In genomic region chr20:52943185-52943841, GRCh38 we compare ENCODE assay signal across 19 cellular contexts. TPM values are rescaled to one million over a fixed set of nuclear protein-coding genes. Genes with fewer than 3 reads are reported as not detected.
DNase-seq lines count a peak whose midpoint lies in the region; ATAC-seq, FAIRE-seq and TF ChIP-seq lines count a peak whose summit lies in the region.
"Had no signal": no experiment of that assay in that cellular context is flagged by ENCODE, and none has a peak within 500 bp of the region (broad histone marks: within the 10 kb centered on the region; RNA-seq: fewer than 3 reads in every experiment).

No MANE protein-coding gene starts in this region.

- peaks cover 0 to 8% (median 0%) of the 10 kb centered on the region in 3 donors for H3K9me3 Mint-ChIP-seq in T-cell

- H3K27me3 ChIP-seq in H1 (replicated peaks in 1 of 4; ENCODE audit: control insufficient read depth in 3 of 4, extremely low read depth in 1 of 4, insufficient read depth in 3 of 4, low read length in 3 of 4): no peaks in the 10 kb centered on the region
- H3K27me3 ChIP-seq in mesenchymal stem cell (ENCODE audit: control insufficient read depth in 1 of 2, insufficient read depth in 1 of 2, low read length in 2 of 2): no peaks in the 10 kb centered on the region
- H3K27me3 ChIP-seq: BLaER1, dorsolateral prefrontal cortex, gastroesophageal sphincter, vagina had no signal

- no peaks in the 10 kb centered on the region for H3K9me3 ChIP-seq in H1 (ENCODE audit: insufficient read depth in 2 of 2, low read depth in 1 of 2, low read length in 1 of 2)
- H3K9me3 ChIP-seq in mesenchymal stem cell (ENCODE audit: control insufficient read depth, low read length): no peaks in the 10 kb centered on the region
- H3K9me3 ChIP-seq: BLaER1, gastroesophageal sphincter, psoas muscle, vagina had no signal

- no peak overlapping the region for H3K18ac ChIP-seq in H1 (ENCODE audit: extremely low read depth, low read length)
- H3K18ac ChIP-seq in mesenchymal stem cell (ENCODE audit: low read depth in 1 of 2, low read length in 2 of 2): peak overlapping the region; percentile 69 to 89

- no peak overlapping the region for H2BK20ac ChIP-seq in H1 (ENCODE audit: low read length)

- CTCF ChIA-PET in H1 (lab: Charles Lee; ENCODE audit: partially characterized antibody): interaction anchor here (0.9 to 1.5 kb wide), 2 partner anchors 10 to 215 kb away, joined by 3 to 4 read pairs; no protein-coding TSS in a partner anchor
- CTCF ChIA-PET in T-cell (lab: Charles Lee): interaction anchor here in 1 of 2 donors (0.5 kb wide), 1 partner anchor 881 kb away, joined by 3 read pairs; no protein-coding TSS in a partner anchor

- no peak for TF ChIP-seq CTCF in H1 (IDR thresholded peaks at IDR 0.05; ENCODE audit: control extremely low read depth in 1 of 3, insufficient read depth in 1 of 3, low read depth in 1 of 3, low read length in 3 of 3)

- no peak overlapping the region for H3K4ac ChIP-seq in H1 (replicated peaks; ENCODE audit: insufficient read length, low read depth, low read length)
- H3K4ac ChIP-seq in mesenchymal stem cell (ENCODE audit: low read depth in 1 of 2, low read length in 2 of 2): peak overlapping the region in 1 of 2 experiments; percentile 81

- TF ChIP-seq EP300 in H1 (IDR thresholded peaks at IDR 0.05; ENCODE audit: borderline replicate concordance in 1 of 2, low read depth in 2 of 2, low read length in 2 of 2): no peak

- H3K4me3 Mint-ChIP-seq in T-cell: no peak overlapping the region

- POLR2A ChIA-PET in H1 (lab: Charles Lee; ENCODE audit: partially characterized antibody): no interaction called here
- POLR2A ChIA-PET in T-cell (lab: Charles Lee): no interaction called here

- H3K9ac ChIP-seq in H1 (replicated peaks in 1 of 4; ENCODE audit: extremely low read depth in 1 of 4, low read depth in 3 of 4, low read length in 3 of 4): no peak overlapping the region
- H3K9ac ChIP-seq in mesenchymal stem cell (ENCODE audit: low read length): no peak overlapping the region
- H3K9ac ChIP-seq: BLaER1 had no signal

- no peak overlapping the region for H2BK120ac ChIP-seq in H1 (replicated peaks; ENCODE audit: low read depth, low read length)
- peak overlapping the region; percentile 79 for H2BK120ac ChIP-seq in mesenchymal stem cell (ENCODE audit: low read depth, low read length)

- H3K36me3 ChIP-seq in H1 (ENCODE audit: control insufficient read depth in 2 of 4, insufficient read depth in 4 of 4, low read length in 3 of 4): no peaks in the 10 kb centered on the region
- no peaks in the 10 kb centered on the region for H3K36me3 ChIP-seq in mesenchymal stem cell (ENCODE audit: control insufficient read depth in 1 of 2, insufficient read depth in 2 of 2, low read depth in 1 of 2, low read length in 2 of 2)
- H3K36me3 ChIP-seq: BLaER1, gastroesophageal sphincter, vagina had no signal

- no peaks in the 10 kb centered on the region for H3K23me2 ChIP-seq in H1 (ENCODE audit: low read depth, low read length)

- H4K8ac ChIP-seq in H1 (ENCODE audit: extremely low read depth, insufficient read depth, low read length): no peak overlapping the region
- no peak overlapping the region for H4K8ac ChIP-seq in mesenchymal stem cell (ENCODE audit: low read length)

- H3K4me1 Mint-ChIP-seq in T-cell: no peaks in the 10 kb centered on the region

- no peaks in the 10 kb centered on the region for H4K20me1 ChIP-seq in H1 (replicated peaks in 1 of 2; ENCODE audit: control insufficient read depth in 1 of 2, insufficient read depth in 2 of 2, low read length in 2 of 2)
- H4K20me1 ChIP-seq: BLaER1 had no signal

- no peak overlapping the region for H3K27ac ChIP-seq in H1 (ENCODE audit: low read depth, low read length)
- H3K27ac ChIP-seq in mesenchymal stem cell (ENCODE audit: low read length, poor library complexity, severe bottlenecking): no peak overlapping the region
- H3K27ac ChIP-seq: BLaER1, gastroesophageal sphincter, psoas muscle, vagina had no signal

- no peak overlapping the region for H2AK5ac ChIP-seq in H1 (ENCODE audit: low read depth, low read length)
- no peak overlapping the region for H2AK5ac ChIP-seq in mesenchymal stem cell (ENCODE audit: low read length, severe bottlenecking)

- DNase-seq in AG20443 (ENCODE audit: low spot score) (peak; percentile 57), NOMO-1 treated with DMSO at 0.1 percent for 48 hours (lab: John Stamatoyannopoulos, UW; ENCODE audit: unreplicated experiment) (peak; percentile 59), H1 (ENCODE audit: low read depth in 1 of 2, low spot score in 2 of 2) (no peak), mesenchymal stem cell (peak; percentile 88), T-cell (no peak), NCI-H2171 treated with DMSO at 0.1 percent for 48 hours (lab: John Stamatoyannopoulos, UW) (no peak)
- DNase-seq: activated CD4-positive, alpha-beta T cell treated with anti-CD3 and anti-CD28 coated beads for 4 hours; amygdala; dorsolateral prefrontal cortex; islet precursor cell; Kasumi-1; NCI-H2107; psoas muscle; stimulated activated CD4-positive, alpha-beta T cell treated with anti-CD3 and anti-CD28 coated beads, Interleukin-1b, Interleukin-23, amount 100 ng/mL, for 48 hours had no signal

- no peak for FAIRE-seq in H1 (lab: Jason Lieb, UNC)

- no peak for TF ChIP-seq RAD21 in H1 (IDR thresholded peaks at IDR 0.05 in 1 of 2, conservative IDR thresholded peaks at IDR 0.05 in 1 of 2; ENCODE audit: low read depth in 2 of 2, low read length in 2 of 2)

- ATAC-seq in HG03159 (IDR thresholded peaks at IDR 0.05; ENCODE audit: unreplicated experiment): no peak
- ATAC-seq in GM19463 (IDR thresholded peaks at IDR 0.05; ENCODE audit: unreplicated experiment): no peak
- ATAC-seq in T-cell (replicated peaks in 1 of 4): no peak
- ATAC-seq: gastroesophageal sphincter, psoas muscle had no signal

- no peaks in the 10 kb centered on the region for H3K36me3 Mint-ChIP-seq in T-cell

- H3K4me3 ChIP-seq in H1 (ENCODE audit: extremely low read depth in 1 of 4, insufficient read depth in 2 of 4, low read depth in 3 of 4, low read length in 4 of 4) (no peak overlapping the region), mesenchymal stem cell (ENCODE audit: insufficient read depth in 1 of 2, low read depth in 1 of 2, low read length in 2 of 2) (no peak overlapping the region)
- H3K4me3 ChIP-seq: BLaER1, dorsolateral prefrontal cortex, gastroesophageal sphincter, psoas muscle, vagina had no signal

- peak overlapping the region; percentile 87 for H3K14ac ChIP-seq in H1 (ENCODE audit: insufficient read length)
- no peak overlapping the region for H3K14ac ChIP-seq in mesenchymal stem cell (ENCODE audit: low read length in 2 of 2)

- no peak overlapping the region for H2BK12ac ChIP-seq in H1 (ENCODE audit: low read depth, low read length)
- peak overlapping the region; percentile 63 to 77 for H2BK12ac ChIP-seq in mesenchymal stem cell (ENCODE audit: low read length in 2 of 2)

- H3K4me1 ChIP-seq in H1 (replicated peaks in 1 of 4; ENCODE audit: control insufficient read depth in 3 of 4, insufficient read depth in 4 of 4, low read length in 3 of 4): no peaks in the 10 kb centered on the region
- no peaks in the 10 kb centered on the region for H3K4me1 ChIP-seq in mesenchymal stem cell (ENCODE audit: control insufficient read depth, insufficient read depth, low read depth, low read length)
- H3K4me1 ChIP-seq: BLaER1, gastroesophageal sphincter, psoas muscle had no signal

- no peak overlapping the region for H4K5ac ChIP-seq in H1 (ENCODE audit: insufficient read length, low read depth, low read length)

- no peak overlapping the region for H3K56ac ChIP-seq in H1 (replicated peaks; ENCODE audit: insufficient read length, low read depth, low read length)

- no peak overlapping the region for H2BK5ac ChIP-seq in H1 (ENCODE audit: low read depth, low read length)
- no peak overlapping the region for H2BK5ac ChIP-seq in mesenchymal stem cell (ENCODE audit: low read depth, low read length, poor library complexity, severe bottlenecking)

- no peak for TF ChIP-seq POLR2A in H1 (IDR thresholded peaks at IDR 0.05; ENCODE audit: control extremely low read depth in 1 of 2, low read depth in 2 of 2, low read length in 2 of 2)

- H2BK15ac ChIP-seq in H1 (ENCODE audit: low read length) (no peak overlapping the region), mesenchymal stem cell (ENCODE audit: low read depth, poor library complexity, severe bottlenecking) (no peak overlapping the region)

- WGBS in H1 (ENCODE audit: extremely low coverage in 1 of 2, insufficient coverage in 1 of 2, insufficient read length in 1 of 2, insufficient replicate concordance in 2 of 2, low coverage in 1 of 2, low lambda C conversion rate in 2 of 2, missing lambda C conversion rate in 1 of 2), 2 experiments: 90% methylated on average over 2 of the region's 2 CpGs; no CpG with 5 or more reads in 1 of the 2 experiments
- 81% methylated on average over 2 of the region's 2 CpGs for WGBS in mesenchymal stem cell

- H4K91ac ChIP-seq in H1 (replicated peaks; ENCODE audit: insufficient read length, low read length) (no peak overlapping the region), mesenchymal stem cell (ENCODE audit: low read length) (peak overlapping the region; percentile 50)

- no peak overlapping the region for H2AFZ ChIP-seq in H1 (ENCODE audit: low read length)
- H2AFZ ChIP-seq in mesenchymal stem cell (ENCODE audit: low read depth, low read length): peak overlapping the region; percentile 52

- H3K79me2 ChIP-seq in H1 (ENCODE audit: control insufficient read depth in 1 of 2, insufficient read depth in 2 of 2, low read length in 2 of 2): no peaks in the 10 kb centered on the region

- H3K27ac Mint-ChIP-seq in T-cell: no peak overlapping the region

- no peak overlapping the region for H3K4me2 ChIP-seq in H1 (ENCODE audit: insufficient read depth in 1 of 2, low read depth in 2 of 2, low read length in 2 of 2)
- H3K4me2 ChIP-seq in mesenchymal stem cell (ENCODE audit: low read length, poor library complexity, severe bottlenecking): no peak overlapping the region
- H3K4me2 ChIP-seq: BLaER1 had no signal

- H3K79me1 ChIP-seq in H1 (ENCODE audit: low read depth, low read length) (no peaks in the 10 kb centered on the region), mesenchymal stem cell (replicated peaks; ENCODE audit: low read length, poor library complexity, severe bottlenecking) (no peaks in the 10 kb centered on the region)

- H3K27me3 Mint-ChIP-seq in T-cell: peaks cover 0 to 5% of the 10 kb centered on the region in 2 donors

- H3K23ac ChIP-seq in H1 (ENCODE audit: insufficient read length) (no peak overlapping the region), mesenchymal stem cell (ENCODE audit: low read length in 2 of 2) (no peak overlapping the region)

RNA-seq across cellular contexts. Expression of gene TSHZ2, which starts 28.8 kb away (rescaled TPM):
- total RNA-seq in H1 (2021; fragmentation: NEBNext Ultra II Directional; extraction: Animal tissue kit (Norgen Biotek cat#: 25700)): 0.30 and 0.48 TPM in 2 replicates
- 0.14 and 0.17 TPM in 2 replicates for polyA plus RNA-seq in H1 (2011; rRNA removed)
- polyA plus RNA-seq in H1 (2011; cell fraction: cytosol; rRNA removed): 0.30 TPM
- 0.29 TPM for polyA plus RNA-seq in H1 (2011; cell fraction: nucleus; rRNA removed)
- 0.25 to 0.46 TPM (median 0.35 TPM) in 4 replicates for polyA plus RNA-seq in H1 (2012, experiment 1 of 2)
- not detected for polyA plus RNA-seq in H1 (2012, experiment 2 of 2)
- 0.08 TPM for polyA plus RNA-seq in H1 (2013, experiment 1 of 2)
- 0.07 TPM for polyA plus RNA-seq in H1 (2013, experiment 2 of 2)
- polyA minus RNA-seq in H1 (2011; rRNA and poly(A)+ RNA removed): 0.85 and 1.3 TPM in 2 replicates
- polyA minus RNA-seq in H1 (2011; cell fraction: cytosol; rRNA and poly(A)+ RNA removed): not detected
- 1.3 TPM for polyA minus RNA-seq in H1 (2011; cell fraction: nucleus; rRNA and poly(A)+ RNA removed)
- 17.1 TPM for polyA plus RNA-seq in mesenchymal stem cell (2013, experiment 1 of 2)
- 16.5 TPM for polyA plus RNA-seq in mesenchymal stem cell (2013, experiment 2 of 2)
- total RNA-seq in T-cell: 10 to 100 TPM; 20.2 to 42.9 (median 25.8) TPM

Comparison
In these comparisons a context has a peak if more than half of its experiments do, and no peak if none do; other contexts are left out.
1. DNase-seq: peak in AG20443 (single experiment), NOMO-1 treated with DMSO at 0.1 percent for 48 hours (single experiment) and mesenchymal stem cell (single experiment); none in H1 (0 of 2), T-cell (0 of 34) and NCI-H2171 treated with DMSO at 0.1 percent for 48 hours (single experiment).
2. RNA of gene TSHZ2, which starts 28.8 kb away (total RNA-seq): 20.2 to 42.9 TPM in T-cell; 0.30 to 0.48 TPM in H1; every median in the first group is over 10 times any median in the second.